In the genomic region with DNA sequence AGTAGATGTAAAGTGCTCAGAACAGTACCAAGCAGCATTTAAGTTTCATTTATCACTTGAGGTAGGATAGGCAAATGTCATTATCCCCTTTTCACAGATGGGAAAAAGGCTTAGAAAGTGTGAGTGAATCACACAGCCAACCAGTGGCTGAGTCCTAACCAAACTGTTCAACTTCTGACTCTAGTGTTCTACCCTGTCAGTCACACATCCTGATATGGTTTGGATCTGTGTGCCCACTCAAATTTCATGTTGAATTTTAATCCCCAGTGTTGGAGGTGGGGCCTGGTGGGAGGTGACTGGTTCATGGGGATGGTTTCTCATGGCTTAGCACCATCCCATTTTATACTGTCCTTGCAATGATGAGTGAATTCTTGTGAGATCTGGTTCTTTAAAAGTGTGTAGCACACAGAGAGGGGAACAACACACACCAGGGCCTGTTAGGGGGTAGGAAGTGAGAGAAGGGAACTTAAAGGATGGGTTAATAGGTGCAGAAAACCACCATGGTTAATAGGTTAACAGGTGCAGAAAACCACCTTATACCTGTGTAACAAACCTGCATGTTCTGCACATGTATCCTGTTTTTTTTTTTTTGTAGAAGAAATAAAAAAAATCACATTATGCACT, we compare ENCODE assay signal across 10 cellular contexts.
DNase-seq lines count a peak whose midpoint lies in the region; ATAC-seq lines count a peak whose summit lies in the region.
"Had no signal": no experiment of that assay in that cellular context is flagged by ENCODE, and none has a peak within 500 bp of the region (broad histone marks: within the 10 kb centered on the region; RNA-seq: fewer than 3 reads in every experiment).

No MANE protein-coding gene starts in this region.

- peaks cover 0 to 3% (median 0%) of the 10 kb centered on the region in 3 donors for H3K36me3 Mint-ChIP-seq in CD8-positive, alpha-beta memory T cell

- intact Hi-C loops in posterior cingulate gyrus (cut with DNase I) = no loop called here

- DNase-seq in GM19240 (ENCODE audit: insufficient read length, low spot score) (peak; percentile 9), SW480 (ENCODE audit: low spot score) (peak; percentile 3), HUDEP-2 (lab: John Stamatoyannopoulos, UW; ENCODE audit: unreplicated experiment in 76 of 76) (no peak), posterior cingulate gyrus (no peak), HPDE6-E6E7 (ENCODE audit: extremely low spot score) (no peak)
- peak; percentile 64 for DNase-seq in stimulated activated CD4-positive, alpha-beta T cell treated with anti-CD3 and anti-CD28 coated beads, Interleukin-1b, Interleukin-23, amount 100 ng/mL, for 48 hours
- DNase-seq in CD8-positive, alpha-beta memory T cell = no peak
- DNase-seq: sigmoid colon had no signal

- no peaks in the 10 kb centered on the region for H3K27me3 ChIP-seq in CD8-positive, alpha-beta memory T cell (ENCODE audit: insufficient read depth, low read length, poor library complexity, severe bottlenecking)
- H3K27me3 ChIP-seq: sigmoid colon had no signal

- H3K4me1 Mint-ChIP-seq in CD8-positive, alpha-beta memory T cell = no peaks in the 10 kb centered on the region

- no peaks in the 10 kb centered on the region for H3K4me1 ChIP-seq in CD8-positive, alpha-beta memory T cell (ENCODE audit: insufficient read depth, low read length)
- H3K4me1 ChIP-seq: sigmoid colon had no signal

- H3K27me3 Mint-ChIP-seq in CD8-positive, alpha-beta memory T cell = no peaks in the 10 kb centered on the region

- H3K9me3 ChIP-seq in CD8-positive, alpha-beta memory T cell (ENCODE audit: low read length) = no peaks in the 10 kb centered on the region
- H3K9me3 ChIP-seq: sigmoid colon had no signal

- CTCF ChIA-PET in CD8-positive, alpha-beta memory T cell (lab: Charles Lee) = no interaction called here

- H3K27ac Mint-ChIP-seq in CD8-positive, alpha-beta memory T cell = no peak overlapping the region

- POLR2A ChIA-PET in CD8-positive, alpha-beta memory T cell (lab: Charles Lee) = no interaction called here

- no peaks in the 10 kb centered on the region for H3K36me3 ChIP-seq in CD8-positive, alpha-beta memory T cell (ENCODE audit: insufficient read depth, low read length)
- H3K36me3 ChIP-seq: sigmoid colon had no signal

- no peak overlapping the region for H3K27ac ChIP-seq in CD8-positive, alpha-beta memory T cell (ENCODE audit: low read depth, low read length)
- H3K27ac ChIP-seq: HL-60, sigmoid colon had no signal

- H3K4me3 ChIP-seq in CD8-positive, alpha-beta memory T cell (ENCODE audit: low read length) = no peak overlapping the region
- H3K4me3 ChIP-seq: sigmoid colon had no signal

- peak; percentile 72 for ATAC-seq in HG02840 (IDR thresholded peaks at IDR 0.05; ENCODE audit: low FRiP score, unreplicated experiment)

- H3K9me3 Mint-ChIP-seq in CD8-positive, alpha-beta memory T cell = peaks cover 5 to 8% (median 6%) of the 10 kb centered on the region in 5 donors

- H3K4me3 Mint-ChIP-seq in CD8-positive, alpha-beta memory T cell = no peak overlapping the region

Comparison
In these comparisons a context has a peak if more than half of its experiments do, and no peak if none do; other contexts are left out.
1. DNase-seq: peak in GM19240 (single experiment), SW480 (single experiment) and stimulated activated CD4-positive, alpha-beta T cell treated with anti-CD3 and anti-CD28 coated beads, Interleukin-1b, Interleukin-23, amount 100 ng/mL, for 48 hours (single experiment); none in CD8-positive, alpha-beta memory T cell (0 of 5), HUDEP-2 (0 of 76), posterior cingulate gyrus (0 of 10) and HPDE6-E6E7 (single experiment).